In genomic region chr1:221509575-221510360, GRCh38 we compare ENCODE assay signal across 19 cellular contexts.
A peak's percentile ranks its signal among the peaks of the same experiment; 100 is the strongest.
DNase-seq lines count a peak whose midpoint lies in the region; ATAC-seq and TF ChIP-seq lines count a peak whose summit lies in the region.
"Had no signal": no experiment of that assay in that cellular context is flagged by ENCODE, and none has a peak within 500 bp of the region (broad histone marks: within the 10 kb centered on the region; RNA-seq: fewer than 3 reads in every experiment).

No MANE protein-coding gene starts in this region.

- no peak for TF ChIP-seq CTCF in Loucy (conservative IDR thresholded peaks at IDR 0.05; ENCODE audit: low read length)

- no peaks in the 10 kb centered on the region for H3K79me2 ChIP-seq in Loucy (ENCODE audit: insufficient read depth, low read length)

- DNase-seq in EH (ENCODE audit: low read depth), result peak; percentile 7
- peak; percentile 69 for DNase-seq in fibroblast of gingiva (ENCODE audit: low read depth)
- no peak for DNase-seq in left colon
- DNase-seq in UCSD-AML1 (lab: John Stamatoyannopoulos, UW; ENCODE audit: unreplicated experiment), result no peak
- DNase-seq in H4 (ENCODE audit: low spot score), result no peak
- DNase-seq: activated CD4-positive, alpha-beta T cell treated with anti-CD3 and anti-CD28 coated beads, Interleukin-2, amount 50 U/mL, for 48 hours; activated naive CD4-positive, alpha-beta T cell treated with anti-CD3 and anti-CD28 coated beads, Interleukin-2, amount 50 U/mL, for 16 hours; Caco-2; effector CD4-positive, alpha-beta T cell; esophagus squamous epithelium; islet precursor cell; natural killer cell; NCI-H2081 treated with DMSO at 0.1 percent for 48 hours; NCI-H524 treated with DMSO at 0.1 percent for 48 hours; spleen; testis had no signal

- no peak overlapping the region for H3K4me3 ChIP-seq in Loucy (ENCODE audit: low read length, poor library complexity, severe bottlenecking)
- H3K4me3 ChIP-seq: esophagus squamous epithelium, spleen, testis had no signal

- no peak overlapping the region for H3K9ac ChIP-seq in Loucy (ENCODE audit: low read depth, low read length, poor library complexity, severe bottlenecking)

- H3K4me1 ChIP-seq in Loucy (ENCODE audit: insufficient read depth, low read length, poor library complexity, severe bottlenecking), result peaks cover 15% of the 10 kb centered on the region
- H3K4me1 ChIP-seq: Caco-2, esophagus squamous epithelium, spleen, testis had no signal

- H3F3A ChIP-seq in Loucy (ENCODE audit: low read depth), result no peaks in the 10 kb centered on the region

- H3K36me3 ChIP-seq in Loucy (ENCODE audit: insufficient read depth, low read length), result no peaks in the 10 kb centered on the region
- H3K36me3 ChIP-seq: esophagus squamous epithelium, spleen had no signal

- H3K4me2 ChIP-seq in Loucy (ENCODE audit: low read depth, low read length, poor library complexity, severe bottlenecking), result peak overlapping the region; percentile 0

- H3K9me3 ChIP-seq in Loucy (ENCODE audit: insufficient read depth, low read depth, low read length), result peaks cover 3% of the 10 kb centered on the region; the same call in 1 of the 2 replicates
- H3K9me3 ChIP-seq: Caco-2, testis had no signal

- H4K20me1 ChIP-seq in Loucy (ENCODE audit: insufficient read depth, low read length, poor library complexity, severe bottlenecking), result no peaks in the 10 kb centered on the region

- intact Hi-C loops in left colon (cut with DNase I, micrococcal nuclease), result no loop called here

- H3K9me2 ChIP-seq in Loucy (replicated peaks; ENCODE audit: low read depth, low read length), result no peaks in the 10 kb centered on the region

- H2AFZ ChIP-seq in Loucy (ENCODE audit: low read length), result no peak overlapping the region

- H3K27me3 ChIP-seq in Loucy (ENCODE audit: insufficient read depth, low read length, poor library complexity, severe bottlenecking), result no peaks in the 10 kb centered on the region
- H3K27me3 ChIP-seq: esophagus squamous epithelium, spleen, testis had no signal

- peak; percentile 53 for ATAC-seq in GM18909 (IDR thresholded peaks at IDR 0.05; ENCODE audit: poor library complexity, unreplicated experiment)
- ATAC-seq in left colon, result no peak
- ATAC-seq in GM19395 (IDR thresholded peaks at IDR 0.05; ENCODE audit: unreplicated experiment), result no peak
- ATAC-seq: natural killer cell had no signal

Comparison
In these comparisons a context has a peak if more than half of its experiments do, and no peak if none do; other contexts are left out.
1. DNase-seq: peak in EH (single experiment) and fibroblast of gingiva (single experiment); none in left colon (0 of 2), UCSD-AML1 (single experiment) and H4 (single experiment).